Comparison of ENCODE assay signal across 8 cellular contexts in the genomic region with DNA sequence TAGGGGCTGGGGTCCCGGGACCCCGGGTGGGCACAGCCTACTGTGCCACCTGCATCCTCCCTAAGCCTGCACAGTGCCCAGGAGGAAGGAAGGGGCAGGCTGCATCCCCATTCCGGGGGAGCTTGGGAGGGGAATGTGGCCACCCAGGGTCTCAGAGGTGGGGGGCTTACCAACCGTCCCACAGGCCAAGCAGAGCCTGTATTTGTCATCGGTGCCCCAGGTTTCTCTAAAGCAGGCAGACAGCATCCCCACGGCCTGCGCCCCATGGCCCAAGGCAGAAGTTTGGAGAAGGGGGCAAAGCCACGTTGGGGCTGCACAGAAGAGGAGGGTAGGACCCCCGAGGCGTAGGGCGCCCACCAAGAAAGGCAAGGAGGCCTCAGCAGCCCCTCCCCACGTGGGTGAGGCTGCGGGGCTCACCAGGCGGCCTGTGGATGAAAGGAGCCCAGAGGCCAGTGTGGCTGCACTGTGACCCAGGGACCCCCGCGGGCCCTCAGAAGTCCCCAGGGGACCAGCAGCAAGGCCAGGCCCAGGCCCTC. TPM values are rescaled to one million over a fixed set of nuclear protein-coding genes. Genes with fewer than 3 reads are reported as not detected.
DNase-seq lines count a peak whose midpoint lies in the region; ATAC-seq and TF ChIP-seq lines count a peak whose summit lies in the region.

No MANE protein-coding gene starts in this region.

- intact Hi-C loops in dorsolateral prefrontal cortex (cut with DNase I): loop anchor here in 1 of 2 donors (5.0 kb wide), 1 partner anchor 35 kb away; a partner anchor contains a TSS

- H3K4me3 ChIP-seq in AG04449 (ENCODE audit: low read depth, low read length): peak overlapping the region; percentile 47
- peak overlapping the region; percentile 28 for H3K4me3 ChIP-seq in Jurkat, Clone E6-1 (ENCODE audit: low read length)
- H3K4me3 ChIP-seq in dorsolateral prefrontal cortex: peak overlapping the region; percentile 40 to 87 (median 75)
- H3K4me3 ChIP-seq in neuron (ENCODE audit: low read length): peak overlapping the region; percentile 27

- no peaks in the 10 kb centered on the region for H3K9me3 ChIP-seq in neuron (ENCODE audit: low read length)

- H2AFZ ChIP-seq in neuron (ENCODE audit: low read depth, low read length): peak overlapping the region; percentile 31

- H3K4me1 ChIP-seq in neuron (ENCODE audit: insufficient read depth, low read length): peaks cover 34% of the 10 kb centered on the region

- no peak for ATAC-seq in GM19351 (IDR thresholded peaks at IDR 0.05; ENCODE audit: unreplicated experiment)
- ATAC-seq in GM19324 (IDR thresholded peaks at IDR 0.05; ENCODE audit: low FRiP score, unreplicated experiment): no peak

- H3K27me3 ChIP-seq in dorsolateral prefrontal cortex: no peaks in the 10 kb centered on the region
- H3K27me3 ChIP-seq in neuron (ENCODE audit: insufficient read depth, low read length): peaks cover 2% of the 10 kb centered on the region

- H3K36me3 ChIP-seq in neuron (ENCODE audit: insufficient read depth, low read length): no peaks in the 10 kb centered on the region

- TF ChIP-seq CTCF in AG04449 (IDR thresholded peaks at IDR 0.05; ENCODE audit: insufficient read depth, low read length, missing control alignments) (no peak), dorsolateral prefrontal cortex (IDR thresholded peaks at IDR 0.05 in 54 of 56, conservative IDR thresholded peaks at IDR 0.05 in 2 of 56; ENCODE audit: low read depth in 1 of 56, partially characterized antibody in 56 of 56) (no peak)

- POLR2A ChIA-PET in AG04449 (lab: Yijun Ruan, JAX): interaction anchor here (1.2 to 1.4 kb wide), 2 partner anchors 11 to 46 kb away, joined by 4 to 5 read pairs; no protein-coding TSS in a partner anchor

- H3K27ac ChIP-seq in dorsolateral prefrontal cortex: peak overlapping the region in 56 of 59 donors; percentile 23 to 94 (median 78)

- CTCF ChIA-PET in AG04449 (lab: Yijun Ruan, JAX): interaction anchor here (1.1 to 5.7 kb wide), 6 partner anchors 13 to 37 kb away, joined by 5 to 70 read pairs (median 16); a partner anchor contains a TSS

- no peak for DNase-seq in AG04449 (ENCODE audit: low read depth, low spot score)
- no peak for DNase-seq in Jurkat, Clone E6-1 (ENCODE audit: low read depth, low spot score)
- no peak for DNase-seq in dorsolateral prefrontal cortex
- DNase-seq in hepatic stellate cell (ENCODE audit: low spot score): no peak
- DNase-seq in NCI-H1417 (lab: John Stamatoyannopoulos, UW): no peak

RNA-seq across cellular contexts. Expression of a gene that starts 0.5 kb away (rescaled TPM):
- 12.3 TPM for polyA plus RNA-seq in Jurkat, Clone E6-1 (2012; ENCODE audit: insufficient read depth, insufficient read length)
- 10 to 100 TPM; 31.5 to 79.7 (median 44.8) TPM for total RNA-seq in dorsolateral prefrontal cortex

RNA-seq across cellular contexts. Expression of a gene that starts 23.0 kb away (rescaled TPM):
- not detected for polyA plus RNA-seq in Jurkat, Clone E6-1 (2012; ENCODE audit: insufficient read depth, insufficient read length)
- total RNA-seq in dorsolateral prefrontal cortex: under 1 TPM in 64 of 120 experiments, not detected in 56; 0.03 to 0.26 (median 0.08) TPM

RNA-seq across cellular contexts. Expression of a gene that starts 36.7 kb away (rescaled TPM):
- 22.0 TPM for polyA plus RNA-seq in Jurkat, Clone E6-1 (2012; ENCODE audit: insufficient read depth, insufficient read length)
- total RNA-seq in dorsolateral prefrontal cortex: 10 to 100 TPM; 10.7 to 49.9 (median 18.5) TPM

RNA-seq across cellular contexts. Expression of a gene that starts 46.6 kb away (rescaled TPM):
- 0.28 TPM for polyA plus RNA-seq in Jurkat, Clone E6-1 (2012; ENCODE audit: insufficient read depth, insufficient read length)
- total RNA-seq in dorsolateral prefrontal cortex: 10 to 100 TPM in 8 of 120 experiments, 1 to 10 TPM in 112; 1.4 to 16.3 (median 5.4) TPM
